25 cellular contexts compared by ENCODE assay signal in the genomic region with DNA sequence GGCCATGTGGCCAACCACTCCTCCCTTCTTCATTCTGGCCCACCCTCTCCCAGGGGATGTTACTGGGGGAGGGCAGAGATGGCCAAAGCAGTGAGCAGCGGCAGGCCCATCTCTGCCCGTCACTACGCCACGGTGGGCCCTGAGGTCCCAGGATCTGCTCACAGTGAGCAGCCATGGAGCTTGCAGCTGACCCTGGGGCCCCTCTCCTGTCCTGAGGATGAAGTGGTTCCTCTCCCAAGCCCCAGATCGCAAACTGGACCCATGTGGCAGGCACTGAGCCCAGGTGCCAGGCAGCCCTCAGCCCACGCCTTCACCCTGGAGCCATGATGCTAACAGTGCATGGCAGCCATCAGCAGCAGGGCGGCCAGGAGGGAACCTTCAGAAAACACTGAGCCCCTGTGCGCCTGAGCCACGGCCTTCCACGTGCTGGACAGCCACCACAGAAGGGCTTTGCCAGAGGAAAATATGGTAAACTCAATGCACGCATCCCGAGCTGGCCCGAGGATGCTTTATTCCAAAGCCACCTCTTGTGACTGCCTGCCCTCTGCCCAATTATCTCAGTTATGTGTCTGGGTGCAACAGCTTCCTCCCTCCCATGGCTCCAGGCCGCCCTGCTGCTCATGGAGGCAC.
DNase-seq lines count a peak whose midpoint lies in the region; ATAC-seq and TF ChIP-seq lines count a peak whose summit lies in the region.
"Had no signal": no experiment of that assay in that cellular context is flagged by ENCODE, and none has a peak within 500 bp of the region (broad histone marks: within the 10 kb centered on the region; RNA-seq: fewer than 3 reads in every experiment).

No MANE protein-coding gene starts in this region.

- ATAC-seq in Right ventricle myocardium superior (ENCODE audit: poor library complexity) (no peak), left ventricle myocardium superior (no peak), HG02852 (IDR thresholded peaks at IDR 0.05; ENCODE audit: unreplicated experiment) (no peak)
- ATAC-seq: GM23338, PC-3, Right ventricle myocardium inferior had no signal

- H3K9me3 ChIP-seq in stomach, result peaks cover 0 to 7% (median 4%) of the 10 kb centered on the region in 4 donors
- H3K9me3 ChIP-seq in CD4-positive, alpha-beta memory T cell (ENCODE audit: control insufficient read depth in 1 of 2, low read length in 2 of 2), result no peaks in the 10 kb centered on the region
- H3K9me3 ChIP-seq: BLaER1, HAP-1 had no signal

- H3K27ac Mint-ChIP-seq in glutamatergic neuron (ENCODE audit: unreplicated experiment), result peak overlapping the region; percentile 12
- H3K27ac Mint-ChIP-seq in CD4-positive, alpha-beta memory T cell, result no peak overlapping the region
- H3K27ac Mint-ChIP-seq: CD4-positive, CD25-positive, alpha-beta regulatory T cell; GM23338; HFFc6; IgD-negative memory B cell had no signal

- H3K36me3 ChIP-seq in stomach, result peaks cover 0 to 6% (median 2%) of the 10 kb centered on the region in 4 donors
- H3K36me3 ChIP-seq in CD4-positive, alpha-beta memory T cell (ENCODE audit: insufficient read depth, low read length), result no peaks in the 10 kb centered on the region
- H3K36me3 ChIP-seq: BLaER1, HAP-1, SJSA1 had no signal

- H3K4me1 ChIP-seq in stomach, result no peaks in the 10 kb centered on the region
- H3K4me1 ChIP-seq in CD4-positive, alpha-beta memory T cell (ENCODE audit: insufficient read depth, low read length), result no peaks in the 10 kb centered on the region
- H3K4me1 ChIP-seq: BLaER1, HAP-1, SJSA1 had no signal

- peaks cover 17% of the 10 kb centered on the region for H3K9me3 Mint-ChIP-seq in glutamatergic neuron (ENCODE audit: unreplicated experiment)
- H3K9me3 Mint-ChIP-seq in CD4-positive, alpha-beta memory T cell, result peaks cover 0 to 6% (median under 1%) of the 10 kb centered on the region in 8 donors

- WGBS in stomach, 5 donors, result 86 to 94% (median 91%) methylated on average over 9 to 14 of the region's 14 CpGs

- intact Hi-C loops in Right ventricle myocardium superior (cut with DNase I) (no loop called here), left ventricle myocardium superior (cut with micrococcal nuclease) (no loop called here), stomach (cut with DNase I; ENCODE audit: low total_unique reads) (no loop called here)
- intact Hi-C loops in CD4-positive, alpha-beta memory T cell (cut with micrococcal nuclease), result no loop called here

- H3K27me3 Mint-ChIP-seq in glutamatergic neuron (ENCODE audit: unreplicated experiment), result peaks cover 3% of the 10 kb centered on the region
- H3K27me3 Mint-ChIP-seq in CD4-positive, alpha-beta memory T cell, result peaks cover 0 to 10% of the 10 kb centered on the region in 2 donors
- H3K27me3 Mint-ChIP-seq: CD4-positive, CD25-positive, alpha-beta regulatory T cell; IgD-negative memory B cell had no signal

- DNase-seq in Right ventricle myocardium superior (peak; percentile 35), left ventricle myocardium superior (no peak), glutamatergic neuron (no peak), mesenteric fat pad (ENCODE audit: low spot score) (peak; percentile 53), stomach (peak; percentile 22)
- no peak for DNase-seq in stimulated activated CD4-positive, alpha-beta T cell treated with anti-CD3 and anti-CD28 coated beads, Interleukin-4, amount 100 ng/mL, for 24 hours
- DNase-seq in CD4-positive, alpha-beta memory T cell, result no peak
- DNase-seq: CD4-positive, CD25-positive, alpha-beta regulatory T cell; DMS53; HFFc6; MM.1S; NCI-H2029; NCI-H446 treated with DMSO at 0.1 percent for 48 hours; NCI-H526; NCI-H82; NK-92 treated with Interleukin-12 subunit alpha and Interleukin-12 subunit beta, amount 100 ng/mL, for 24 hours; PC-3 had no signal

- TF ChIP-seq CTCF in glutamatergic neuron (IDR thresholded peaks at IDR 0.05; ENCODE audit: partially characterized antibody, unreplicated experiment) (no peak), stomach (IDR thresholded peaks at IDR 0.05) (no peak)

- no peaks in the 10 kb centered on the region for H3K27me3 ChIP-seq in stomach
- H3K27me3 ChIP-seq in CD4-positive, alpha-beta memory T cell (ENCODE audit: insufficient read depth, low read length), result no peaks in the 10 kb centered on the region
- H3K27me3 ChIP-seq: BLaER1, SJSA1 had no signal

- no peak for TF ChIP-seq EP300 in stomach (IDR thresholded peaks at IDR 0.05)

- H3K4me3 ChIP-seq in stomach, result no peak overlapping the region
- H3K4me3 ChIP-seq in CD4-positive, alpha-beta memory T cell (ENCODE audit: low read length in 2 of 2), result no peak overlapping the region
- H3K4me3 ChIP-seq: BLaER1, GM23338, HAP-1, SJSA1 had no signal

- TF ChIP-seq POLR2A in stomach (IDR thresholded peaks at IDR 0.05), result no peak

- peaks cover 15% of the 10 kb centered on the region for H3K36me3 Mint-ChIP-seq in glutamatergic neuron (ENCODE audit: unreplicated experiment)
- H3K36me3 Mint-ChIP-seq in CD4-positive, alpha-beta memory T cell, result no peaks in the 10 kb centered on the region
- H3K36me3 Mint-ChIP-seq: CD4-positive, CD25-positive, alpha-beta regulatory T cell; IgD-negative memory B cell had no signal

- POLR2A ChIA-PET in CD4-positive, alpha-beta memory T cell (lab: Charles Lee; ENCODE audit: partially characterized antibody), result no interaction called here

- CTCF ChIA-PET in CD4-positive, alpha-beta memory T cell (lab: Charles Lee; ENCODE audit: partially characterized antibody), result no interaction called here

- no peak overlapping the region for H3K4me3 Mint-ChIP-seq in glutamatergic neuron (ENCODE audit: unreplicated experiment)
- H3K4me3 Mint-ChIP-seq in CD4-positive, alpha-beta memory T cell, result no peak overlapping the region
- H3K4me3 Mint-ChIP-seq: CD4-positive, CD25-positive, alpha-beta regulatory T cell; GM23338; HFFc6; IgD-negative memory B cell had no signal

- no peaks in the 10 kb centered on the region for H3K4me1 Mint-ChIP-seq in glutamatergic neuron (ENCODE audit: low read depth, unreplicated experiment)
- H3K4me1 Mint-ChIP-seq in CD4-positive, alpha-beta memory T cell, result no peaks in the 10 kb centered on the region
- H3K4me1 Mint-ChIP-seq: GM23338, IgD-negative memory B cell had no signal

- no peak overlapping the region for H3K27ac ChIP-seq in stomach
- no peak overlapping the region for H3K27ac ChIP-seq in CD4-positive, alpha-beta memory T cell (ENCODE audit: low read depth, low read length)
- H3K27ac ChIP-seq: BLaER1, KMS-11, SJSA1 had no signal

Comparison
In these comparisons a context has a peak if more than half of its experiments do, and no peak if none do; other contexts are left out.
1. DNase-seq: peak in Right ventricle myocardium superior (single experiment), mesenteric fat pad (single experiment) and stomach (single experiment); none in left ventricle myocardium superior (single experiment), glutamatergic neuron (single experiment), stimulated activated CD4-positive, alpha-beta T cell treated with anti-CD3 and anti-CD28 coated beads, Interleukin-4, amount 100 ng/mL, for 24 hours (single experiment) and CD4-positive, alpha-beta memory T cell (0 of 5).